20 cellular contexts compared by ENCODE assay signal in the genomic region with DNA sequence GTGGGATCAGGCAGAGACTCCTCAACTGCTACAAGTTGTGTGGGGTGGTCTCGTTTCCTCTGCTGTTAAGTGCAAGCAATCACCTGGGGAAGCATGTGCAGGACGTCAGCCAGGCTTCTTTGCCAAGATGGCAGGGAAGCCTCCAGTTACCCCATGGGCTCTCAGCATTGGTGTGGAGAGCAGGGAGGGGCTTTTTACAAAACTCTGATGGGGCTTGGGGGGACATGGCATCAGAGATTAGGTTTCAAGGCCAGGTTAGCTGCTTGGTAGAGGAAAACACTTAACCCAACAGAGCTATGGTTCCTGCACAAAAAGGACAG.
"Had no signal": no experiment of that assay in that cellular context is flagged by ENCODE, and none has a peak within 500 bp of the region (broad histone marks: within the 10 kb centered on the region; RNA-seq: fewer than 3 reads in every experiment).

No MANE protein-coding gene starts in this region.

- H3K4me3 ChIP-seq: lung, ovary, psoas muscle, sigmoid colon, thoracic aorta, tibial nerve, vagina had no signal

- H3K36me3 ChIP-seq: ovary had no signal

- H3K27me3 ChIP-seq: ovary, sigmoid colon, tibial nerve, vagina had no signal

- H3K4me3 Mint-ChIP-seq: effector memory CD8-positive, alpha-beta T cell; immature natural killer cell; memory B cell; natural killer cell; neural crest cell; stimulated activated memory B cell treated with anti-CD40 and anti-IgM and Interleukin-4, amounts not matched to agents 10 μg/mL and 1 μg/mL and 100 μg/mL, for 72 hours; stimulated activated naive CD8-positive, alpha-beta T cell treated with anti-CD3 and anti-CD28 coated beads, Interleukin-15, Interleukin-2, amounts not matched to agents 100 ng/mL and 50 ng/mL, for 24 hours had no signal

- H3K27me3 Mint-ChIP-seq: effector memory CD8-positive, alpha-beta T cell; memory B cell; stimulated activated memory B cell treated with anti-CD40 and anti-IgM and Interleukin-4, amounts not matched to agents 10 μg/mL and 1 μg/mL and 100 μg/mL, for 72 hours; stimulated activated naive CD8-positive, alpha-beta T cell treated with anti-CD3 and anti-CD28 coated beads, Interleukin-15, Interleukin-2, amounts not matched to agents 100 ng/mL and 50 ng/mL, for 24 hours had no signal

- DNase-seq: cortex of kidney; effector memory CD8-positive, alpha-beta T cell; hypothalamus; immature natural killer cell; natural killer cell; nucleus accumbens; ovary; psoas muscle; right cardiac atrium; sigmoid colon; stimulated activated CD4-positive, alpha-beta T cell treated with anti-CD3 and anti-CD28 coated beads, Interleukin-4, amount 100 ng/mL, for 4 hours had no signal

- H3K4me1 ChIP-seq: sigmoid colon, vagina had no signal

- ATAC-seq: effector memory CD8-positive, alpha-beta T cell; left lobe of liver; natural killer cell; right cardiac atrium had no signal

- H3K27ac ChIP-seq: ovary, psoas muscle, sigmoid colon, thoracic aorta, tibial nerve, vagina had no signal

- H3K4me1 Mint-ChIP-seq: memory B cell; natural killer cell; stimulated activated memory B cell treated with anti-CD40 and anti-IgM and Interleukin-4, amounts not matched to agents 10 μg/mL and 1 μg/mL and 100 μg/mL, for 72 hours had no signal

- H3K9me3 Mint-ChIP-seq: effector memory CD8-positive, alpha-beta T cell; immature natural killer cell; memory B cell; natural killer cell; neural crest cell; stimulated activated memory B cell treated with anti-CD40 and anti-IgM and Interleukin-4, amounts not matched to agents 10 μg/mL and 1 μg/mL and 100 μg/mL, for 72 hours; stimulated activated naive CD8-positive, alpha-beta T cell treated with anti-CD3 and anti-CD28 coated beads, Interleukin-15, Interleukin-2, amounts not matched to agents 100 ng/mL and 50 ng/mL, for 24 hours had no signal

- H3K9me3 ChIP-seq: ovary, psoas muscle, sigmoid colon, thoracic aorta, tibial nerve, vagina had no signal

- H3K36me3 Mint-ChIP-seq: natural killer cell had no signal

- H3K27ac Mint-ChIP-seq: stimulated activated memory B cell treated with anti-CD40 and anti-IgM and Interleukin-4, amounts not matched to agents 10 μg/mL and 1 μg/mL and 100 μg/mL, for 72 hours had no signal
